In genomic region chr1:54800899-54801759, GRCh38 we compare ENCODE assay signal across 8 cellular contexts.
DNase-seq lines count a peak whose midpoint lies in the region; ATAC-seq lines count a peak whose summit lies in the region.

TTC22 (minus strand) TSS chr1:54801323; CDS start chr1:54801163, 160 bp downstream.

- peaks cover 54% of the 10 kb centered on the region for H3K4me1 Mint-ChIP-seq in activated naive CD8-positive, alpha-beta T cell (ENCODE audit: low read depth)

- peak within 1 kb of the TSS; percentile 90 for H3K4me3 Mint-ChIP-seq in activated naive CD8-positive, alpha-beta T cell

- no peaks in the 10 kb centered on the region for H3K27me3 Mint-ChIP-seq in activated naive CD8-positive, alpha-beta T cell

- H3K9me3 Mint-ChIP-seq in activated naive CD8-positive, alpha-beta T cell (ENCODE audit: low read depth), result no peaks in the 10 kb centered on the region

- peak within 1 kb of the TSS; percentile 24 for H3K4me3 ChIP-seq in iPS-11a (ENCODE audit: low read depth, low read length)

- DNase-seq in SKM-1 (lab: John Stamatoyannopoulos, UW; ENCODE audit: unreplicated experiment), result peak; percentile 51
- peak; percentile 23 to 38 for DNase-seq in stimulated activated CD4-positive, alpha-beta T cell treated with anti-CD3 and anti-CD28 coated beads, Interleukin-1b, Interleukin-23, amount 100 ng/mL, for 1 hour (ENCODE audit: low read depth in 2 of 2)
- no peak for DNase-seq in kidney glomerular epithelial cell (lab: John Stamatoyannopoulos, UW)
- no peak for DNase-seq in NCI-H446 (lab: John Stamatoyannopoulos, UW)

- H3K36me3 Mint-ChIP-seq in activated naive CD8-positive, alpha-beta T cell, result no peaks in the 10 kb centered on the region

- H3K27ac Mint-ChIP-seq in activated naive CD8-positive, alpha-beta T cell, result peak within 1 kb of the TSS; percentile 70

- peak; percentile 87 for ATAC-seq in GM18909 (IDR thresholded peaks at IDR 0.05; ENCODE audit: poor library complexity, unreplicated experiment)
- peak; percentile 77 for ATAC-seq in HG03066 (IDR thresholded peaks at IDR 0.05; ENCODE audit: low read depth, unreplicated experiment)

Comparison
In these comparisons a context has a peak if more than half of its experiments do, and no peak if none do; other contexts are left out.
1. DNase-seq: peak in SKM-1 (single experiment) and stimulated activated CD4-positive, alpha-beta T cell treated with anti-CD3 and anti-CD28 coated beads, Interleukin-1b, Interleukin-23, amount 100 ng/mL, for 1 hour (2 of 2); none in kidney glomerular epithelial cell (single experiment) and NCI-H446 (0 of 2).